ENCODE assay signal across 13 cellular contexts in the genomic region with DNA sequence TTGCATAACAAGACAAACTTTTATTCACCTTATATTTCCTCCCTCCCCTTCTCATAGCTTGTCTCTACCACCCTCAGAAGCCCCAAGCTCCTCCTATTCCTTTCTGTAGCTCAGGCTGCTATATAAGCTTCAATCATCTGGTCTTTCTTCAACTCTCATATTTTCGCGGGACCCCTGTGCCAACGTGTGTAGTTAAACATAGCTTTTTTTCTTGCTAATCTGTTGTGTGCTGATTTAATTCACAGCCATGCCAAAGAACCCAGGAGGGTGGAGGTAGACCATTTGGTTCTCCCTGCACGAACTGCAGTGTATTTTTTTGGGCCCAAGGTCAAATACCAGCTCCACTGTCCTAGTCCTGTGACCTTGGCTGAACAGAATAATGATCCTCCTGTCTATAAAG. TPM values are rescaled to one million over a fixed set of nuclear protein-coding genes. Genes with fewer than 3 reads are reported as not detected.
DNase-seq lines count a peak whose midpoint lies in the region; ATAC-seq and TF ChIP-seq lines count a peak whose summit lies in the region.
"Had no signal": no experiment of that assay in that cellular context is flagged by ENCODE, and none has a peak within 500 bp of the region (broad histone marks: within the 10 kb centered on the region; RNA-seq: fewer than 3 reads in every experiment).

No MANE protein-coding gene starts in this region.

- H3K4me3 Mint-ChIP-seq in activated naive CD4-positive, alpha-beta T cell treated with anti-CD3 and anti-CD28 coated beads, Interleukin-2, amount 50 U/mL, for 24 hours: peak overlapping the region; percentile 78
- peak overlapping the region; percentile 69 for H3K4me3 Mint-ChIP-seq in activated naive CD8-positive, alpha-beta T cell treated with anti-CD3 and anti-CD28 coated beads for 36 hours
- peak overlapping the region; percentile 70 to 77 for H3K4me3 Mint-ChIP-seq in stimulated activated naive CD8-positive, alpha-beta T cell treated with anti-CD3 and anti-CD28 coated beads, Interleukin-15, amount 100 ng/mL, for 72 hours

- no peak for TF ChIP-seq CTCF in NB4 (IDR thresholded peaks at IDR 0.05; ENCODE audit: low read depth, low read length)

- no peaks in the 10 kb centered on the region for H3K36me3 Mint-ChIP-seq in activated naive CD4-positive, alpha-beta T cell treated with anti-CD3 and anti-CD28 coated beads, Interleukin-2, amount 50 U/mL, for 24 hours
- H3K36me3 Mint-ChIP-seq in activated naive CD8-positive, alpha-beta T cell treated with anti-CD3 and anti-CD28 coated beads for 36 hours: peaks cover 6% of the 10 kb centered on the region

- H3K27me3 Mint-ChIP-seq in activated naive CD4-positive, alpha-beta T cell treated with anti-CD3 and anti-CD28 coated beads, Interleukin-2, amount 50 U/mL, for 24 hours: no peaks in the 10 kb centered on the region
- no peaks in the 10 kb centered on the region for H3K27me3 Mint-ChIP-seq in activated naive CD8-positive, alpha-beta T cell treated with anti-CD3 and anti-CD28 coated beads for 36 hours
- H3K27me3 Mint-ChIP-seq in stimulated activated naive CD8-positive, alpha-beta T cell treated with anti-CD3 and anti-CD28 coated beads, Interleukin-15, amount 100 ng/mL, for 72 hours: no peaks in the 10 kb centered on the region

- ATAC-seq in stimulated activated naive CD8-positive, alpha-beta T cell treated with anti-CD3 and anti-CD28 coated beads, Interleukin-15, amount 100 ng/mL, for 72 hours: no peak

- H3K9me3 Mint-ChIP-seq in activated naive CD4-positive, alpha-beta T cell treated with anti-CD3 and anti-CD28 coated beads, Interleukin-2, amount 50 U/mL, for 24 hours: no peaks in the 10 kb centered on the region
- H3K9me3 Mint-ChIP-seq in activated naive CD8-positive, alpha-beta T cell treated with anti-CD3 and anti-CD28 coated beads for 36 hours: peaks cover 9% of the 10 kb centered on the region
- H3K9me3 Mint-ChIP-seq in stimulated activated naive CD8-positive, alpha-beta T cell treated with anti-CD3 and anti-CD28 coated beads, Interleukin-15, amount 100 ng/mL, for 72 hours: no peaks in the 10 kb centered on the region

- H3K27ac Mint-ChIP-seq in activated naive CD4-positive, alpha-beta T cell treated with anti-CD3 and anti-CD28 coated beads, Interleukin-2, amount 50 U/mL, for 24 hours: peak overlapping the region; percentile 89
- peak overlapping the region; percentile 92 for H3K27ac Mint-ChIP-seq in activated naive CD8-positive, alpha-beta T cell treated with anti-CD3 and anti-CD28 coated beads for 36 hours
- H3K27ac Mint-ChIP-seq in stimulated activated naive CD8-positive, alpha-beta T cell treated with anti-CD3 and anti-CD28 coated beads, Interleukin-15, amount 100 ng/mL, for 72 hours: peak overlapping the region; percentile 62 to 94

- H3K4me3 ChIP-seq in NB4 (ENCODE audit: low read depth, low read length): peak overlapping the region; percentile 19
- H3K4me3 ChIP-seq: right atrium auricular region had no signal

- no peak for DNase-seq in activated naive CD4-positive, alpha-beta T cell (lab: John Stamatoyannopoulos, UW)
- DNase-seq in NB4 (ENCODE audit: low read depth) (peak; percentile 32), dedifferentiated amniotic fluid mesenchymal stem cell (ENCODE audit: extremely low spot score) (no peak), NCI-H2029 treated with DMSO at 0.1 percent for 48 hours (lab: John Stamatoyannopoulos, UW) (no peak), glomerular visceral epithelial cell (ENCODE audit: extremely low spot score) (no peak)
- DNase-seq in activated naive CD8-positive, alpha-beta T cell treated with anti-CD3 and anti-CD28 coated beads for 36 hours: no peak
- no peak for DNase-seq in stimulated activated naive CD8-positive, alpha-beta T cell treated with anti-CD3 and anti-CD28 coated beads, Interleukin-15, amount 100 ng/mL, for 72 hours
- DNase-seq: kidney, NCI-H1694 treated with DMSO at 0.1 percent for 48 hours, SHP77 treated with DMSO at 0.1 percent for 48 hours had no signal

- no peak for TF ChIP-seq POLR2A in NB4 (IDR thresholded peaks at IDR 0.05; ENCODE audit: extremely low read depth, insufficient read length)

- peaks cover 66% of the 10 kb centered on the region for H3K4me1 Mint-ChIP-seq in activated naive CD4-positive, alpha-beta T cell treated with anti-CD3 and anti-CD28 coated beads, Interleukin-2, amount 50 U/mL, for 24 hours
- H3K4me1 Mint-ChIP-seq in activated naive CD8-positive, alpha-beta T cell treated with anti-CD3 and anti-CD28 coated beads for 36 hours: peaks cover 38% of the 10 kb centered on the region
- peaks cover 47% of the 10 kb centered on the region for H3K4me1 Mint-ChIP-seq in stimulated activated naive CD8-positive, alpha-beta T cell treated with anti-CD3 and anti-CD28 coated beads, Interleukin-15, amount 100 ng/mL, for 72 hours

RNA-seq across cellular contexts. Expression of gene CD38, which starts 21.0 kb away (rescaled TPM):
- total RNA-seq in activated naive CD8-positive, alpha-beta T cell treated with anti-CD3 and anti-CD28 coated beads for 36 hours: 10 to 100 TPM; 40.3 to 42.1 TPM
- total RNA-seq: fibroblast of lung had no signal

RNA-seq across cellular contexts. Expression of gene BST1, which starts 54.2 kb away (rescaled TPM):
- under 1 TPM; 0.38 to 0.54 TPM for total RNA-seq in activated naive CD8-positive, alpha-beta T cell treated with anti-CD3 and anti-CD28 coated beads for 36 hours
